In genomic region chr11:106974831-106975230, GRCh38 we compare ENCODE assay signal across 20 cellular contexts. TPM values are rescaled to one million over a fixed set of nuclear protein-coding genes. Genes with fewer than 3 reads are reported as not detected.
"Had no signal": no experiment of that assay in that cellular context is flagged by ENCODE, and none has a peak within 500 bp of the region (broad histone marks: within the 10 kb centered on the region; RNA-seq: fewer than 3 reads in every experiment).

No MANE protein-coding gene starts in this region.

- H3K9me3 ChIP-seq: ascending aorta, colonic mucosa, suprapubic skin had no signal

- H3K27me3 Mint-ChIP-seq: activated CD4-positive, alpha-beta T cell treated with anti-CD3 and anti-CD28 coated beads for 36 hours; activated CD8-positive, alpha-beta T cell treated with anti-CD3 and anti-CD28 coated beads for 36 hours; progenitor cell of endocrine pancreas had no signal

- H3K36me3 ChIP-seq: ascending aorta, colonic mucosa, suprapubic skin had no signal

- H3K27ac Mint-ChIP-seq: activated CD4-positive, alpha-beta T cell treated with anti-CD3 and anti-CD28 coated beads for 36 hours; activated CD8-positive, alpha-beta T cell treated with anti-CD3 and anti-CD28 coated beads for 36 hours; activated naive CD8-positive, alpha-beta T cell treated with anti-CD3 and anti-CD28 coated beads, Interleukin-2, amount 50 U/mL, for 24 hours; activated T-helper 1 cell treated with anti-CD3 and anti-CD28 coated beads, Interleukin-12 subunit alpha, Interleukin-12 subunit beta, Interleukin-2, Interleukin-4 antibody, amounts not matched to agents 30 ng/mL and 10 ng/mL and 1 ng/mL, durations not matched to agents 14 hours and 24 hours and 36 hours; natural killer cell; progenitor cell of endocrine pancreas had no signal

- H3K4me1 ChIP-seq: ascending aorta, colonic mucosa, suprapubic skin had no signal

- H3K36me3 Mint-ChIP-seq: natural killer cell had no signal

- H3K4me3 Mint-ChIP-seq: activated CD4-positive, alpha-beta T cell treated with anti-CD3 and anti-CD28 coated beads for 36 hours; activated CD8-positive, alpha-beta T cell treated with anti-CD3 and anti-CD28 coated beads for 36 hours; activated naive CD8-positive, alpha-beta T cell treated with anti-CD3 and anti-CD28 coated beads, Interleukin-2, amount 50 U/mL, for 24 hours; activated T-helper 1 cell treated with anti-CD3 and anti-CD28 coated beads, Interleukin-12 subunit alpha, Interleukin-12 subunit beta, Interleukin-2, Interleukin-4 antibody, amounts not matched to agents 30 ng/mL and 10 ng/mL and 1 ng/mL, durations not matched to agents 14 hours and 24 hours and 36 hours; natural killer cell had no signal

- H3K27ac ChIP-seq: ascending aorta, colonic mucosa, suprapubic skin, VCaP had no signal

- H3K4me3 ChIP-seq: ascending aorta, colonic mucosa, suprapubic skin had no signal

- H3K4me1 Mint-ChIP-seq: activated CD4-positive, alpha-beta T cell treated with anti-CD3 and anti-CD28 coated beads for 36 hours; activated naive CD8-positive, alpha-beta T cell treated with anti-CD3 and anti-CD28 coated beads, Interleukin-2, amount 50 U/mL, for 24 hours; natural killer cell had no signal

- H3K9me3 Mint-ChIP-seq: activated CD8-positive, alpha-beta T cell treated with anti-CD3 and anti-CD28 coated beads for 36 hours; activated naive CD8-positive, alpha-beta T cell treated with anti-CD3 and anti-CD28 coated beads, Interleukin-2, amount 50 U/mL, for 24 hours; activated T-helper 1 cell treated with anti-CD3 and anti-CD28 coated beads, Interleukin-12 subunit alpha, Interleukin-12 subunit beta, Interleukin-2, Interleukin-4 antibody, amounts not matched to agents 30 ng/mL and 10 ng/mL and 1 ng/mL, durations not matched to agents 14 hours and 24 hours and 36 hours had no signal

- ATAC-seq: activated CD4-positive, alpha-beta T cell treated with anti-CD3 and anti-CD28 coated beads for 36 hours; activated CD8-positive, alpha-beta T cell treated with anti-CD3 and anti-CD28 coated beads for 36 hours; activated naive CD8-positive, alpha-beta T cell treated with anti-CD3 and anti-CD28 coated beads, Interleukin-2, amount 50 U/mL, for 24 hours; left colon; natural killer cell; sciatic nerve; stimulated activated naive CD8-positive, alpha-beta T cell treated with anti-CD3 and anti-CD28 coated beads, Interleukin-15, Interleukin-2, amounts not matched to agents 100 U/mL and 50 U/mL, for 24 hours had no signal

- DNase-seq: activated CD4-positive, alpha-beta T cell treated with anti-CD3 and anti-CD28 coated beads for 36 hours; activated CD8-positive, alpha-beta memory T cell treated with anti-CD3 and anti-CD28 coated beads, Interleukin-2, amount 50 U/mL, for 48 hours; activated CD8-positive, alpha-beta T cell treated with anti-CD3 and anti-CD28 coated beads for 36 hours; activated naive CD4-positive, alpha-beta T cell; activated naive CD8-positive, alpha-beta T cell treated with anti-CD3 and anti-CD28 coated beads, Interleukin-2, amount 50 U/mL, for 24 hours; colonic mucosa; effector CD8-positive, alpha-beta T cell; foreskin melanocyte; left colon; mammary epithelial cell; natural killer cell; stimulated activated CD4-positive, alpha-beta T cell treated with anti-CD3 and anti-CD28 coated beads, Interleukin-12 subunit alpha, Interleukin-12 subunit beta, amount 100 ng/mL, for 4 hours; stimulated activated naive CD8-positive, alpha-beta T cell treated with anti-CD3 and anti-CD28 coated beads, Interleukin-15, Interleukin-2, amounts not matched to agents 100 U/mL and 50 U/mL, for 24 hours; T-helper 1 cell had no signal

- H3K27me3 ChIP-seq: ascending aorta, colonic mucosa, suprapubic skin had no signal

RNA-seq across cellular contexts. Expression of gene GUCY1A2, which starts 43.4 kb away (rescaled TPM):
- total RNA-seq: activated CD4-positive, alpha-beta T cell treated with anti-CD3 and anti-CD28 coated beads for 36 hours; activated CD8-positive, alpha-beta T cell treated with anti-CD3 and anti-CD28 coated beads for 36 hours; activated T-helper 1 cell treated with anti-CD3 and anti-CD28 coated beads, Interleukin-12 subunit alpha, Interleukin-12 subunit beta, Interleukin-2, Interleukin-4 antibody, amounts not matched to agents 30 ng/mL and 10 ng/mL and 1 ng/mL, durations not matched to agents 14 hours and 24 hours and 36 hours had no signal
